21 cellular contexts compared by ENCODE assay signal in the genomic region with DNA sequence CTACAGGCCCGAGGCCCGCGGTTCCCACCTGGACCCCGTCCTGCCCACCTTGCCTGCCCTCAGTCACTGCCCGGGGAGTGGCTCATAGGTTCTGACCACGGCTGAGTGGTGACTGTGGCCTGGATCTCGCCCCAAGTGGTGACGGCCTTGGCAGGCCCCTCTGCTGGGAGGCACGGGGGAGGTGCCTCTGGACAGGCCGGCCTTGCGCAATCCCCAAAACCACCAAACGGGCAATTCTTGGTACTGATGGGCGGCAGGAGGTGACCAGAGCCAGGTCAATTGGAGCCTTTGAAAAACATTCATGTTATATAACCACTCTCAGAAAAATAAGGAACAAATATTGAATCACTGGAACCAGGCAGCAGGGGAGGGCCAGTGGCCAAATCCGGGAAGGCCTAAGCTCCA.
DNase-seq lines count a peak whose midpoint lies in the region; ATAC-seq and TF ChIP-seq lines count a peak whose summit lies in the region.
"Had no signal": no experiment of that assay in that cellular context is flagged by ENCODE, and none has a peak within 500 bp of the region (broad histone marks: within the 10 kb centered on the region; RNA-seq: fewer than 3 reads in every experiment).

No MANE protein-coding gene starts in this region.

- no peaks in the 10 kb centered on the region for H4K20me1 ChIP-seq in osteoblast (ENCODE audit: insufficient read depth, low read length)

- no peaks in the 10 kb centered on the region for H3K27me3 Mint-ChIP-seq in activated T-cell treated with anti-CD3 and anti-CD28 coated beads, Interleukin-2, amount 50 U/mL, for 24 hours
- peaks cover 8% of the 10 kb centered on the region for H3K27me3 Mint-ChIP-seq in type B pancreatic cell
- H3K27me3 Mint-ChIP-seq: activated naive CD8-positive, alpha-beta T cell had no signal

- no peaks in the 10 kb centered on the region for H3K36me3 ChIP-seq in osteoblast (ENCODE audit: insufficient read depth, low read length)

- peaks cover 17% of the 10 kb centered on the region for H3K4me1 ChIP-seq in osteoblast (ENCODE audit: insufficient read depth, low read length)

- H3K79me2 ChIP-seq in osteoblast (ENCODE audit: insufficient read depth, low read length), result no peaks in the 10 kb centered on the region

- H3K9me3 ChIP-seq in osteoblast (ENCODE audit: low read depth, low read length), result no peaks in the 10 kb centered on the region

- peaks cover 50% of the 10 kb centered on the region for H3K4me1 Mint-ChIP-seq in activated T-cell treated with anti-CD3 and anti-CD28 coated beads, Interleukin-2, amount 50 U/mL, for 24 hours (ENCODE audit: low read depth)
- H3K4me1 Mint-ChIP-seq in type B pancreatic cell (ENCODE audit: unreplicated experiment), result peaks cover 9% of the 10 kb centered on the region

- intact Hi-C loops in Right ventricle myocardium superior (cut with DNase I), result no loop called here

- H2AFZ ChIP-seq in osteoblast (ENCODE audit: low read length), result peak overlapping the region; percentile 41

- H3K36me3 Mint-ChIP-seq in activated T-cell treated with anti-CD3 and anti-CD28 coated beads, Interleukin-2, amount 50 U/mL, for 24 hours (ENCODE audit: low read depth), result no peaks in the 10 kb centered on the region
- H3K36me3 Mint-ChIP-seq in type B pancreatic cell, result no peaks in the 10 kb centered on the region

- no peak overlapping the region for H3K4me2 ChIP-seq in osteoblast (ENCODE audit: insufficient read depth, low read length)

- no peak overlapping the region for H3K4me3 ChIP-seq in osteoblast (ENCODE audit: insufficient read depth, low read length)

- ATAC-seq in Right ventricle myocardium superior (ENCODE audit: poor library complexity), result peak; percentile 45
- no peak for ATAC-seq in HG02759 (IDR thresholded peaks at IDR 0.05; ENCODE audit: unreplicated experiment)
- ATAC-seq in GM18858 (IDR thresholded peaks at IDR 0.05; ENCODE audit: unreplicated experiment), result no peak

- H3K27ac Mint-ChIP-seq in activated T-cell treated with anti-CD3 and anti-CD28 coated beads, Interleukin-2, amount 50 U/mL, for 24 hours, result peak overlapping the region; percentile 47
- H3K27ac Mint-ChIP-seq in type B pancreatic cell, result no peak overlapping the region
- H3K27ac Mint-ChIP-seq: activated naive CD8-positive, alpha-beta T cell; progenitor cell of endocrine pancreas had no signal

- H3K27ac ChIP-seq in osteoblast (ENCODE audit: low read depth, low read length), result peak overlapping the region; percentile 64
- H3K27ac ChIP-seq: epithelial cell of prostate had no signal

- H3K4me3 Mint-ChIP-seq in activated T-cell treated with anti-CD3 and anti-CD28 coated beads, Interleukin-2, amount 50 U/mL, for 24 hours, result no peak overlapping the region
- H3K4me3 Mint-ChIP-seq in type B pancreatic cell, result no peak overlapping the region
- H3K4me3 Mint-ChIP-seq: activated naive CD8-positive, alpha-beta T cell had no signal

- DNase-seq in activated T-cell treated with anti-CD3 and anti-CD28 coated beads, Interleukin-2, amount 50 U/mL, for 24 hours, result no peak
- no peak for DNase-seq in activated T-cell treated with anti-CD3 and anti-CD28 coated beads, Interleukin-2, amount 50 U/mL, for 1 hour
- peak; percentile 77 for DNase-seq in Right ventricle myocardium superior
- peak; percentile 94 for DNase-seq in osteoblast (ENCODE audit: insufficient read length, low spot score, missing footprints)
- no peak for DNase-seq in GM20000 (ENCODE audit: low spot score)
- DNase-seq in type B pancreatic cell (ENCODE audit: extremely low spot score, unreplicated experiment), result no peak
- DNase-seq: 8988T; activated CD4-positive, alpha-beta T cell treated with anti-CD3 and anti-CD28 coated beads for 1 hour; cerebellar nuclear complex; GF-D8; HCEC 1CT; midbrain; NCI-H1048; NCI-H2227 treated with DMSO at 0.1 percent for 48 hours; stimulated activated CD4-positive, alpha-beta T cell treated with anti-CD3 and anti-CD28 coated beads, Interleukin-4, amount 100 ng/mL, for 4 hours; stimulated activated naive CD4-positive, alpha-beta T cell had no signal

- peaks cover 5% of the 10 kb centered on the region for H3K27me3 ChIP-seq in osteoblast (ENCODE audit: insufficient read depth, low read length)

- no peaks in the 10 kb centered on the region for H3K9me3 Mint-ChIP-seq in activated T-cell treated with anti-CD3 and anti-CD28 coated beads, Interleukin-2, amount 50 U/mL, for 24 hours
- no peaks in the 10 kb centered on the region for H3K9me3 Mint-ChIP-seq in type B pancreatic cell

- TF ChIP-seq CTCF in osteoblast (IDR thresholded peaks at IDR 0.05; ENCODE audit: extremely low read depth, low read depth, low read length), result no peak
- no peak for TF ChIP-seq CTCF in GM20000 (IDR thresholded peaks at IDR 0.05; ENCODE audit: extremely low read depth, missing control alignments)
- TF ChIP-seq CTCF in type B pancreatic cell (conservative IDR thresholded peaks at IDR 0.05), result no peak

Comparison
In these comparisons a context has a peak if more than half of its experiments do, and no peak if none do; other contexts are left out.
1. DNase-seq: peak in Right ventricle myocardium superior (single experiment) and osteoblast (single experiment); none in activated T-cell treated with anti-CD3 and anti-CD28 coated beads, Interleukin-2, amount 50 U/mL, for 24 hours (single experiment), activated T-cell treated with anti-CD3 and anti-CD28 coated beads, Interleukin-2, amount 50 U/mL, for 1 hour (single experiment), GM20000 (single experiment) and type B pancreatic cell (single experiment).